20 cellular contexts compared by ENCODE assay signal in genomic region chr2:39136799-39137198, GRCh38. TPM values are rescaled to one million over a fixed set of nuclear protein-coding genes. Genes with fewer than 3 reads are reported as not detected.
DNase-seq lines count a peak whose midpoint lies in the region; ATAC-seq and TF ChIP-seq lines count a peak whose summit lies in the region.
"Had no signal": no experiment of that assay in that cellular context is flagged by ENCODE, and none has a peak within 500 bp of the region (broad histone marks: within the 10 kb centered on the region; RNA-seq: fewer than 3 reads in every experiment).

No MANE protein-coding gene starts in this region.

- H3K36me3 Mint-ChIP-seq in CD8-positive, alpha-beta T cell, result no peaks in the 10 kb centered on the region
- H3K36me3 Mint-ChIP-seq in activated CD4-positive, alpha-beta memory T cell treated with anti-CD3 and anti-CD28 coated beads for 36 hours, result no peaks in the 10 kb centered on the region
- H3K36me3 Mint-ChIP-seq: type B pancreatic cell had no signal

- peaks cover 16% of the 10 kb centered on the region for H3K4me1 ChIP-seq in CD8-positive, alpha-beta T cell (ENCODE audit: insufficient read depth, low read length)
- H3K4me1 ChIP-seq in effector memory CD4-positive, alpha-beta T cell (ENCODE audit: control insufficient read depth, insufficient read depth, low read length, poor library complexity, severe bottlenecking), result peaks cover 27% of the 10 kb centered on the region
- H3K4me1 ChIP-seq: SJSA1 had no signal

- ATAC-seq in activated CD4-positive, CD25-positive, alpha-beta regulatory T cell treated with anti-CD3 and anti-CD28 coated beads, Interleukin-2, amount 50 U/mL, for 24 hours, result peak; percentile 55 to 74
- peak; percentile 51 for ATAC-seq in CD8-positive, alpha-beta T cell
- ATAC-seq in HG03159 (IDR thresholded peaks at IDR 0.05; ENCODE audit: unreplicated experiment) (no peak), GM21515 (IDR thresholded peaks at IDR 0.05; ENCODE audit: unreplicated experiment) (no peak)
- ATAC-seq: heart right ventricle, left cardiac atrium had no signal

- no peak for TF ChIP-seq CTCF in CD8-positive, alpha-beta T cell (IDR thresholded peaks at IDR 0.05)

- H3K9me3 Mint-ChIP-seq in CD8-positive, alpha-beta T cell, result no peaks in the 10 kb centered on the region
- H3K9me3 Mint-ChIP-seq in activated CD4-positive, alpha-beta memory T cell treated with anti-CD3 and anti-CD28 coated beads for 36 hours, result no peaks in the 10 kb centered on the region
- H3K9me3 Mint-ChIP-seq: type B pancreatic cell had no signal

- CTCF ChIA-PET in CD8-positive, alpha-beta T cell (lab: Charles Lee), result interaction anchor here (0.7 to 1.3 kb wide), 2 partner anchors 9 to 93 kb away, joined by 3 to 5 read pairs; no protein-coding TSS in a partner anchor
- CTCF ChIA-PET in activated CD4-positive, alpha-beta memory T cell treated with anti-CD3 and anti-CD28 coated beads for 36 hours (lab: Charles Lee), result interaction anchor here (0.7 to 1.6 kb wide), 4 partner anchors 10 to 91 kb away, joined by 3 to 8 read pairs (median 5); no protein-coding TSS in a partner anchor

- DNase-seq in activated CD4-positive, CD25-positive, alpha-beta regulatory T cell treated with anti-CD3 and anti-CD28 coated beads, Interleukin-2, amount 50 U/mL, for 72 hours, result no peak
- no peak for DNase-seq in CD8-positive, alpha-beta T cell
- DNase-seq in activated CD4-positive, alpha-beta memory T cell treated with anti-CD3 and anti-CD28 coated beads for 36 hours, result no peak
- no peak for DNase-seq in effector memory CD4-positive, alpha-beta T cell
- no peak for DNase-seq in NCI-H446 (lab: John Stamatoyannopoulos, UW)
- DNase-seq: 8988T; Caco-2; DMS79 treated with DMSO at 0.1 percent for 48 hours; effector CD8-positive, alpha-beta T cell; foreskin fibroblast; heart right ventricle; left cardiac atrium; MV-4-11; NCI-H2171; NCI-H524 had no signal

- intact Hi-C loops in CD8-positive, alpha-beta T cell (cut with DNase I, micrococcal nuclease), result no loop called here
- intact Hi-C loops in activated CD4-positive, alpha-beta memory T cell treated with anti-CD3 and anti-CD28 coated beads for 36 hours (cut with micrococcal nuclease), result loop anchor here (1.0 kb wide), 1 partner anchor 7 kb away; no protein-coding TSS in a partner anchor

- peak overlapping the region; percentile 79 for H3K27ac Mint-ChIP-seq in CD8-positive, alpha-beta T cell
- peak overlapping the region; percentile 25 for H3K27ac Mint-ChIP-seq in activated CD4-positive, alpha-beta memory T cell treated with anti-CD3 and anti-CD28 coated beads for 36 hours
- H3K27ac Mint-ChIP-seq: type B pancreatic cell had no signal

- POLR2A ChIA-PET in CD8-positive, alpha-beta T cell (lab: Charles Lee), result interaction anchor here (0.7 to 2.1 kb wide), 4 partner anchors 12 to 80 kb away, joined by 3 to 17 read pairs (median 6); partner anchors contain the start of gene SOS1
- POLR2A ChIA-PET in activated CD4-positive, alpha-beta memory T cell treated with anti-CD3 and anti-CD28 coated beads for 36 hours (lab: Charles Lee), result no interaction called here

- no peaks in the 10 kb centered on the region for H3K27me3 ChIP-seq in CD8-positive, alpha-beta T cell (ENCODE audit: insufficient read depth, low read length)
- no peaks in the 10 kb centered on the region for H3K27me3 ChIP-seq in effector memory CD4-positive, alpha-beta T cell (replicated peaks; ENCODE audit: control insufficient read depth, insufficient read depth, low read length, poor library complexity, severe bottlenecking)
- H3K27me3 ChIP-seq: heart right ventricle had no signal

- peaks cover 31% of the 10 kb centered on the region for H3K4me1 Mint-ChIP-seq in CD8-positive, alpha-beta T cell (ENCODE audit: low read depth)
- peaks cover 57% of the 10 kb centered on the region for H3K4me1 Mint-ChIP-seq in activated CD4-positive, alpha-beta memory T cell treated with anti-CD3 and anti-CD28 coated beads for 36 hours (ENCODE audit: low read depth)

- H3K36me3 ChIP-seq in CD8-positive, alpha-beta T cell (ENCODE audit: insufficient read depth, low read length), result no peaks in the 10 kb centered on the region
- H3K36me3 ChIP-seq in effector memory CD4-positive, alpha-beta T cell (ENCODE audit: control insufficient read depth, insufficient read depth, low read length), result no peaks in the 10 kb centered on the region
- H3K36me3 ChIP-seq: heart right ventricle, SJSA1 had no signal

- no peaks in the 10 kb centered on the region for H3K27me3 Mint-ChIP-seq in CD8-positive, alpha-beta T cell (ENCODE audit: low read depth)
- no peaks in the 10 kb centered on the region for H3K27me3 Mint-ChIP-seq in activated CD4-positive, alpha-beta memory T cell treated with anti-CD3 and anti-CD28 coated beads for 36 hours
- H3K27me3 Mint-ChIP-seq: type B pancreatic cell had no signal

- H3K27ac ChIP-seq in CD8-positive, alpha-beta T cell (ENCODE audit: low read depth, low read length), result no peak overlapping the region
- peak overlapping the region; percentile 15 for H3K27ac ChIP-seq in effector memory CD4-positive, alpha-beta T cell (ENCODE audit: insufficient read depth, low read length, poor library complexity, severe bottlenecking)
- H3K27ac ChIP-seq: heart right ventricle, SJSA1 had no signal

- no peak overlapping the region for H3K4me3 ChIP-seq in CD8-positive, alpha-beta T cell (ENCODE audit: low read depth, low read length)
- no peak overlapping the region for H3K4me3 ChIP-seq in effector memory CD4-positive, alpha-beta T cell (ENCODE audit: insufficient read depth, low read depth, low read length, poor library complexity, severe bottlenecking)
- H3K4me3 ChIP-seq: heart right ventricle, SJSA1 had no signal

- H3K4me3 Mint-ChIP-seq in CD8-positive, alpha-beta T cell, result peak overlapping the region; percentile 50
- H3K4me3 Mint-ChIP-seq in activated CD4-positive, alpha-beta memory T cell treated with anti-CD3 and anti-CD28 coated beads for 36 hours, result peak overlapping the region; percentile 26
- H3K4me3 Mint-ChIP-seq: type B pancreatic cell had no signal

- no peaks in the 10 kb centered on the region for H3K9me3 ChIP-seq in CD8-positive, alpha-beta T cell (ENCODE audit: low read length)
- no peaks in the 10 kb centered on the region for H3K9me3 ChIP-seq in effector memory CD4-positive, alpha-beta T cell (ENCODE audit: control insufficient read depth, low read length)
- H3K9me3 ChIP-seq: Caco-2, heart right ventricle, SJSA1 had no signal

RNA-seq across cellular contexts. Expression of gene SOS1, which starts 15.9 kb away (rescaled TPM):
- 10 to 100 TPM; 20.2 to 22.8 TPM for total RNA-seq in CD8-positive, alpha-beta T cell
- total RNA-seq in activated CD4-positive, alpha-beta memory T cell treated with anti-CD3 and anti-CD28 coated beads for 36 hours, result 10 to 100 TPM; 34.4 to 41.2 TPM

Comparison
In these comparisons a context has a peak if more than half of its experiments do, and no peak if none do; other contexts are left out.
1. ATAC-seq: peak in activated CD4-positive, CD25-positive, alpha-beta regulatory T cell treated with anti-CD3 and anti-CD28 coated beads, Interleukin-2, amount 50 U/mL, for 24 hours (2 of 2) and CD8-positive, alpha-beta T cell (single experiment); none in HG03159 (single experiment) and GM21515 (single experiment).